8 cellular contexts compared by ENCODE assay signal in genomic region chr2:7014201-7014640, GRCh38.
A peak's percentile ranks its signal among the peaks of the same experiment; 100 is the strongest.
DNase-seq lines count a peak whose midpoint lies in the region; ATAC-seq and TF ChIP-seq lines count a peak whose summit lies in the region.
"Had no signal": no experiment of that assay in that cellular context is flagged by ENCODE, and none has a peak within 500 bp of the region (broad histone marks: within the 10 kb centered on the region; RNA-seq: fewer than 3 reads in every experiment).

No MANE protein-coding gene starts in this region.

- H3K4me1 Mint-ChIP-seq in natural killer cell, result peaks cover 20 to 24% of the 10 kb centered on the region in 2 donors

- no peaks in the 10 kb centered on the region for H3K9me3 ChIP-seq in HAP-1

- DNase-seq in HAP-1 (ENCODE audit: low spot score in 2 of 2), result peak; percentile 9 to 54
- peak; percentile 57 for DNase-seq in OCI-M1 (lab: John Stamatoyannopoulos, UW)
- peak; percentile 21 to 59 for DNase-seq in cardiac fibroblast (ENCODE audit: low read depth in 2 of 2)
- no peak for DNase-seq in natural killer cell
- no peak for DNase-seq in NCI-H1092 (lab: John Stamatoyannopoulos, UW)

- H3K36me3 Mint-ChIP-seq in natural killer cell, result no peaks in the 10 kb centered on the region

- intact Hi-C loops in natural killer cell (cut with micrococcal nuclease), result no loop called here

- no peaks in the 10 kb centered on the region for H3K9me3 Mint-ChIP-seq in natural killer cell
- H3K9me3 Mint-ChIP-seq: T-helper 1 cell treated with Interleukin-12 subunit alpha and Interleukin-12 subunit beta and Interleukin-4 antibody, amounts not matched to agents 30 μg/mL and 1 μg/mL, for 36 hours had no signal

- no peaks in the 10 kb centered on the region for H3K36me3 ChIP-seq in HAP-1 (replicated peaks)

- H3K27ac Mint-ChIP-seq in natural killer cell, result peak overlapping the region in 1 of 2 donors; percentile 6
- H3K27ac Mint-ChIP-seq: T-helper 1 cell treated with Interleukin-12 subunit alpha and Interleukin-12 subunit beta and Interleukin-4 antibody, amounts not matched to agents 30 μg/mL and 1 μg/mL, for 36 hours had no signal

- H3K27me3 Mint-ChIP-seq in natural killer cell (ENCODE audit: low read depth in 2 of 2), result no peaks in the 10 kb centered on the region

- TF ChIP-seq CTCF in GM12872 (IDR thresholded peaks at IDR 0.05; ENCODE audit: insufficient read depth, low read depth, low read length) (peak; percentile 61), cardiac fibroblast (IDR thresholded peaks at IDR 0.05; ENCODE audit: low read depth, low read length) (peak; percentile 28), natural killer cell (IDR thresholded peaks at IDR 0.05) (peak; percentile 48)

- no peak overlapping the region for H3K4me3 ChIP-seq in HAP-1
- H3K4me3 ChIP-seq in cardiac fibroblast (replicated peaks in 1 of 2; ENCODE audit: low read depth in 2 of 2, low read length in 2 of 2), result no peak overlapping the region

- no peaks in the 10 kb centered on the region for H3K4me1 ChIP-seq in HAP-1

- peak; percentile 54 to 87 (median 66) for ATAC-seq in natural killer cell
- no peak for ATAC-seq in GM18861 (IDR thresholded peaks at IDR 0.05; ENCODE audit: unreplicated experiment)

- H3K4me3 Mint-ChIP-seq in natural killer cell, result no peak overlapping the region
- H3K4me3 Mint-ChIP-seq: T-helper 1 cell treated with Interleukin-12 subunit alpha and Interleukin-12 subunit beta and Interleukin-4 antibody, amounts not matched to agents 30 μg/mL and 1 μg/mL, for 36 hours had no signal

- H3K27me3 ChIP-seq in HAP-1 (ENCODE audit: low read depth), result no peaks in the 10 kb centered on the region

- in situ Hi-C loops in HAP-1 (cut with MboI; ENCODE audit: low sequenced_read_pairs), result no loop called here

Comparison
In these comparisons a context has a peak if more than half of its experiments do, and no peak if none do; other contexts are left out.
1. DNase-seq: peak in HAP-1 (2 of 2), OCI-M1 (single experiment) and cardiac fibroblast (2 of 2); none in natural killer cell (single experiment) and NCI-H1092 (single experiment).
2. Peak in every context shown above with its lines, with median percentiles within 50 percentile points of each other: CTCF ChIP-seq.